12 cellular contexts compared by ENCODE assay signal in genomic region chr17:76586741-76587487, GRCh38. TPM values are rescaled to one million over a fixed set of nuclear protein-coding genes. Genes with fewer than 3 reads are reported as not detected.
DNase-seq lines count a peak whose midpoint lies in the region; ATAC-seq and TF ChIP-seq lines count a peak whose summit lies in the region.
"Had no signal": no experiment of that assay in that cellular context is flagged by ENCODE, and none has a peak within 500 bp of the region (broad histone marks: within the 10 kb centered on the region; RNA-seq: fewer than 3 reads in every experiment).

No MANE protein-coding gene starts in this region.

- H4K20me1 ChIP-seq in H9 (ENCODE audit: control insufficient read depth, insufficient read depth, insufficient read length) = peaks cover 2% of the 10 kb centered on the region

- H3K9ac ChIP-seq in H9 (ENCODE audit: extremely low read depth, insufficient read length, low read length) = no peak overlapping the region

- H2AFZ ChIP-seq in H9 (ENCODE audit: low read length) = no peak overlapping the region

- H3K27me3 Mint-ChIP-seq in CD14-positive monocyte (ENCODE audit: low read depth in 3 of 3) (peaks cover 47 to 68% (median 48%) of the 10 kb centered on the region in 3 donors), H9 (ENCODE audit: low read depth) (peaks cover 71% of the 10 kb centered on the region)
- peaks cover 57% of the 10 kb centered on the region for H3K27me3 Mint-ChIP-seq in activated CD8-positive, alpha-beta T cell treated with anti-CD3 and anti-CD28 coated beads, Interleukin-2, amount 10 ng/mL, durations not matched to agents 7 days and 5 days (ENCODE audit: low read depth)

- H3K23ac ChIP-seq in H9 (ENCODE audit: insufficient read length, low read depth, low read length) = no peak overlapping the region

- DNase-seq in CD14-positive monocyte (ENCODE audit: low spot score) (no peak), H9 (no peak), RWPE1 (ENCODE audit: low spot score) (no peak), islet precursor cell (peak; percentile 77), KG1 (lab: John Stamatoyannopoulos, UW) (no peak), midbrain (lab: John Stamatoyannopoulos, UW) (no peak), RPMI8226 (no peak)
- no peak for DNase-seq in activated CD8-positive, alpha-beta T cell treated with anti-CD3 and anti-CD28 coated beads, Interleukin-2, amount 10 ng/mL, durations not matched to agents 7 days and 5 days
- DNase-seq: activated CD4-positive, alpha-beta T cell treated with anti-CD3 and anti-CD28 coated beads, Interleukin-2, amount 10 ng/mL, durations not matched to agents 7 days and 5 days had no signal

- H2BK15ac ChIP-seq in H9 (ENCODE audit: low read depth, low read length) = no peak overlapping the region

- no peak overlapping the region for H2BK12ac ChIP-seq in H9 (ENCODE audit: insufficient read length, low read depth, low read length)

- intact Hi-C loops in CD14-positive monocyte (cut with micrococcal nuclease) = loop anchor here (2.0 to 10.0 kb wide), 4 partner anchors 35 to 122 kb away; partner anchors contain the start of gene AANAT (in 1 of the 2)

- H3K4ac ChIP-seq in H9 (ENCODE audit: low read depth, low read length) = no peak overlapping the region

- no peak overlapping the region for H4K8ac ChIP-seq in H9 (replicated peaks; ENCODE audit: insufficient read length, low read depth, low read length)

- H3K23me2 ChIP-seq in H9 (ENCODE audit: insufficient read length, low read depth, low read length, poor library complexity, severe bottlenecking) = peaks cover 11% of the 10 kb centered on the region

- WGBS in H9 (ENCODE audit: extremely low coverage, insufficient read length, low lambda C conversion rate) = no CpG with 5 or more reads among the region's 17 CpGs

- H3K27ac ChIP-seq in H9 (ENCODE audit: insufficient read length, low read depth, low read length) (no peak overlapping the region), RWPE1 (peak overlapping the region; percentile 96)

- H3K79me1 ChIP-seq in H9 (ENCODE audit: insufficient read depth, low read depth, low read length, poor library complexity, severe bottlenecking) = no peaks in the 10 kb centered on the region

- H3K4me2 ChIP-seq in H9 (ENCODE audit: insufficient read depth, insufficient read length, low read length) = peak overlapping the region; percentile 67

- no peak overlapping the region for H2BK5ac ChIP-seq in H9 (ENCODE audit: insufficient read length, low read length)

- H3K4me1 ChIP-seq in H9 (ENCODE audit: insufficient read depth, low read length) = no peaks in the 10 kb centered on the region; the same call in 1 of the 2 replicates

- H3K4me3 Mint-ChIP-seq in CD14-positive monocyte = peak overlapping the region; percentile 74 to 76
- peak overlapping the region; percentile 48 to 73; a peak in 3 of 5 replicates for H3K4me3 Mint-ChIP-seq in H9
- no peak overlapping the region for H3K4me3 Mint-ChIP-seq in activated CD8-positive, alpha-beta T cell treated with anti-CD3 and anti-CD28 coated beads, Interleukin-2, amount 10 ng/mL, durations not matched to agents 7 days and 5 days
- H3K4me3 Mint-ChIP-seq: activated CD4-positive, alpha-beta T cell treated with anti-CD3 and anti-CD28 coated beads, Interleukin-2, amount 10 ng/mL, durations not matched to agents 7 days and 5 days had no signal

- no peak overlapping the region for H2BK20ac ChIP-seq in H9 (ENCODE audit: low read depth, low read length, poor library complexity, severe bottlenecking)

- TF ChIP-seq CTCF in CD14-positive monocyte (IDR thresholded peaks at IDR 0.05) (no peak), H9 (conservative IDR thresholded peaks at IDR 0.05) (no peak), RWPE1 (conservative IDR thresholded peaks at IDR 0.05; ENCODE audit: low read depth) (no peak)

- no peaks in the 10 kb centered on the region for H3K9me3 ChIP-seq in H9 (ENCODE audit: control insufficient read depth, low read depth, low read length)
- H3K9me3 ChIP-seq: Peyer's patch, spleen had no signal

- no peak overlapping the region for H2BK120ac ChIP-seq in H9 (ENCODE audit: low read depth, low read length, poor library complexity, severe bottlenecking)

- no peak overlapping the region for H3K18ac ChIP-seq in H9 (ENCODE audit: insufficient read length, low read depth, low read length)

- ATAC-seq in activated CD8-positive, alpha-beta T cell treated with anti-CD3 and anti-CD28 coated beads, Interleukin-2, amount 10 ng/mL, durations not matched to agents 7 days and 5 days = no peak

- H4K5ac ChIP-seq in H9 (ENCODE audit: insufficient read length, low read depth, low read length) = no peak overlapping the region

- no peak overlapping the region for H3K56ac ChIP-seq in H9 (ENCODE audit: insufficient read length, low read depth, low read length)

- H3T11ph ChIP-seq in H9 (ENCODE audit: low read length) = no peak overlapping the region

- CTCF ChIA-PET in RWPE1 (lab: Yijun Ruan, JAX) = interaction anchor here (0.7 to 3.7 kb wide), 12 partner anchors 10 to 124 kb away, joined by 3 to 26 read pairs (median 5); partner anchors contain the start of gene MXRA7
- CTCF ChIA-PET in activated CD8-positive, alpha-beta T cell treated with anti-CD3 and anti-CD28 coated beads, Interleukin-2, amount 10 ng/mL, durations not matched to agents 7 days and 5 days (lab: Charles Lee) = interaction anchor here (0.9 to 3.4 kb wide), 6 partner anchors 29 to 178 kb away, joined by 3 to 25 read pairs (median 6); no protein-coding TSS in a partner anchor

- peaks cover 36% of the 10 kb centered on the region; the same call in 1 of the 2 replicates for H3K27me3 ChIP-seq in H9 (ENCODE audit: insufficient read depth, low read length)
- H3K27me3 ChIP-seq: Peyer's patch had no signal

- H4K91ac ChIP-seq in H9 (ENCODE audit: insufficient read length, low read depth, low read length) = no peak overlapping the region

- H3K79me2 ChIP-seq in H9 (ENCODE audit: insufficient read depth, low read length) = no peaks in the 10 kb centered on the region

- no peak overlapping the region for H2AK5ac ChIP-seq in H9 (ENCODE audit: insufficient read length, low read length)

- POLR2A ChIA-PET in RWPE1 (lab: Yijun Ruan, JAX; ENCODE audit: low non-redundant PET) = no interaction called here
- POLR2A ChIA-PET in activated CD8-positive, alpha-beta T cell treated with anti-CD3 and anti-CD28 coated beads, Interleukin-2, amount 10 ng/mL, durations not matched to agents 7 days and 5 days (lab: Charles Lee) = interaction anchor here (0.6 kb wide), 1 partner anchor 13 kb away, joined by 3 read pairs; no protein-coding TSS in a partner anchor

- H3K36me3 Mint-ChIP-seq in CD14-positive monocyte = peaks cover 7 to 22% of the 10 kb centered on the region in 2 donors
- no peaks in the 10 kb centered on the region; a peak in 1 of 7 replicates for H3K36me3 Mint-ChIP-seq in H9 (ENCODE audit: insufficient read depth in 1 of 3, low read depth in 3 of 3)
- H3K36me3 Mint-ChIP-seq in activated CD8-positive, alpha-beta T cell treated with anti-CD3 and anti-CD28 coated beads, Interleukin-2, amount 10 ng/mL, durations not matched to agents 7 days and 5 days (ENCODE audit: low read depth) = no peaks in the 10 kb centered on the region

- H3K9me3 Mint-ChIP-seq in CD14-positive monocyte = peaks cover 0 to 18% (median 3%) of the 10 kb centered on the region in 7 donors
- H3K9me3 Mint-ChIP-seq in H9 = peaks cover 2 to 7% of the 10 kb centered on the region in 2 experiments; a peak in 3 of 5 replicates
- no peaks in the 10 kb centered on the region for H3K9me3 Mint-ChIP-seq in activated CD8-positive, alpha-beta T cell treated with anti-CD3 and anti-CD28 coated beads, Interleukin-2, amount 10 ng/mL, durations not matched to agents 7 days and 5 days (ENCODE audit: insufficient read depth)
- H3K9me3 Mint-ChIP-seq: activated CD4-positive, alpha-beta T cell treated with anti-CD3 and anti-CD28 coated beads, Interleukin-2, amount 10 ng/mL, durations not matched to agents 7 days and 5 days had no signal

- peaks cover 31% of the 10 kb centered on the region for H3K4me1 Mint-ChIP-seq in CD14-positive monocyte
- H3K4me1 Mint-ChIP-seq in H9 = peaks cover 20 to 27% of the 10 kb centered on the region in 2 experiments; a peak in 3 of 4 replicates
- H3K4me1 Mint-ChIP-seq in activated CD8-positive, alpha-beta T cell treated with anti-CD3 and anti-CD28 coated beads, Interleukin-2, amount 10 ng/mL, durations not matched to agents 7 days and 5 days (ENCODE audit: low read depth) = peaks cover 10% of the 10 kb centered on the region

- peak overlapping the region in 1 of 7 donors; percentile 19 for H3K27ac Mint-ChIP-seq in CD14-positive monocyte
- H3K27ac Mint-ChIP-seq in H9 = no peak overlapping the region
- no peak overlapping the region for H3K27ac Mint-ChIP-seq in activated CD8-positive, alpha-beta T cell treated with anti-CD3 and anti-CD28 coated beads, Interleukin-2, amount 10 ng/mL, durations not matched to agents 7 days and 5 days
- H3K27ac Mint-ChIP-seq: activated CD4-positive, alpha-beta T cell treated with anti-CD3 and anti-CD28 coated beads, Interleukin-2, amount 10 ng/mL, durations not matched to agents 7 days and 5 days had no signal

- H3K14ac ChIP-seq in H9 (ENCODE audit: insufficient read depth, low read length) = no peak overlapping the region

RNA-seq across cellular contexts. Expression of gene ST6GALNAC2, which starts 1.3 kb away (rescaled TPM):
- polyA plus RNA-seq in CD14-positive monocyte = 10 to 100 TPM in 1 of 2 donors, 1 to 10 TPM in 1; 8.3 to 11.8 TPM
- total RNA-seq in H9 (2021) = 0.37 and 0.46 TPM in 2 replicates
- total RNA-seq in activated CD8-positive, alpha-beta T cell treated with anti-CD3 and anti-CD28 coated beads, Interleukin-2, amount 10 ng/mL, durations not matched to agents 7 days and 5 days = not detected
- total RNA-seq: activated CD4-positive, alpha-beta T cell treated with anti-CD3 and anti-CD28 coated beads, Interleukin-2, amount 10 ng/mL, durations not matched to agents 7 days and 5 days had no signal

RNA-seq across cellular contexts. Expression of gene PRCD, which starts 47.1 kb away (rescaled TPM):
- polyA plus RNA-seq in CD14-positive monocyte = not detected
- 0.42 and 0.46 TPM in 2 replicates for total RNA-seq in H9 (2021)
- not detected for total RNA-seq in activated CD8-positive, alpha-beta T cell treated with anti-CD3 and anti-CD28 coated beads, Interleukin-2, amount 10 ng/mL, durations not matched to agents 7 days and 5 days
- total RNA-seq: activated CD4-positive, alpha-beta T cell treated with anti-CD3 and anti-CD28 coated beads, Interleukin-2, amount 10 ng/mL, durations not matched to agents 7 days and 5 days had no signal
- polyA plus RNA-seq: aorta had no signal

RNA-seq across cellular contexts. Expression of gene CYGB, which starts 49.4 kb away (rescaled TPM):
- polyA plus RNA-seq in CD14-positive monocyte = not detected
- total RNA-seq in H9 (2021) = 2.4 and 2.8 TPM in 2 replicates
- total RNA-seq in activated CD8-positive, alpha-beta T cell treated with anti-CD3 and anti-CD28 coated beads, Interleukin-2, amount 10 ng/mL, durations not matched to agents 7 days and 5 days = under 1 TPM in 1 of 2 experiments, not detected in 1; 0.40 TPM
- total RNA-seq: activated CD4-positive, alpha-beta T cell treated with anti-CD3 and anti-CD28 coated beads, Interleukin-2, amount 10 ng/mL, durations not matched to agents 7 days and 5 days had no signal

RNA-seq across cellular contexts. Expression of gene ST6GALNAC1, which starts 56.6 kb away (rescaled TPM):
- polyA plus RNA-seq in CD14-positive monocyte = not detected
- total RNA-seq in H9 (2021) = not detected in 2 replicates
- not detected for total RNA-seq in activated CD8-positive, alpha-beta T cell treated with anti-CD3 and anti-CD28 coated beads, Interleukin-2, amount 10 ng/mL, durations not matched to agents 7 days and 5 days
